ENCODE assay signal across 27 cellular contexts in the genomic region with DNA sequence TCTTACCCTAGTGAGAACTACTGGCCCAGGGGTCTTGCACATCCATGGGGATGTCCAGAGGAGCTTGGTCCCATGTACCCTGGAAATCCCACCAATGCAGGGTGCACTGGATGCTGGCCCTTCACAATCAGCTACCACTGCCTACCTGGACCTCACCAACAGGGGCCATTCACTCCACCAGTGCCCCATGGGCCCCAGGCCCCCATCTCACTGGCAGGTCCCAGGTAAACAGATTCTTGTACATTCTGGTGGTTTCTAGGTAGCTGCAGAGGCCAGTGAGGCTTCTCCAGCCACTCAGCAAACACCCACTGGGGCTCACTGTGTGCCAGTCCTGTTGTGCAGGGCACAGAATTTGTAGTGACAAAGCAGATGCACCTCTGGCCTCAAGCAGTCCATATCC. TPM values are rescaled to one million over a fixed set of nuclear protein-coding genes. Genes with fewer than 3 reads are reported as not detected.
"Had no signal": no experiment of that assay in that cellular context is flagged by ENCODE, and none has a peak within 500 bp of the region (broad histone marks: within the 10 kb centered on the region; RNA-seq: fewer than 3 reads in every experiment).

No MANE protein-coding gene starts in this region.

- H3K36me3 ChIP-seq: brain microvascular endothelial cell, colonic mucosa, esophagus muscularis mucosa, gastrocnemius medialis, WERI-Rb-1 had no signal

- DNase-seq: activated B cell treated with CpG ODN at 0.5 μM for 24 hours; activated CD4-positive, alpha-beta T cell treated with anti-CD3 and anti-CD28 coated beads for 48 hours; activated CD4-positive, alpha-beta T cell treated with anti-CD3 and anti-CD28 coated beads, Interleukin-2, amount 50 U/mL, for 1 hour; activated CD4-positive, alpha-beta T cell treated with anti-CD3 and anti-CD28 coated beads, Interleukin-2, amount 50 U/mL, for 48 hours; activated CD8-positive, alpha-beta memory T cell treated with anti-CD3 and anti-CD28 coated beads for 24 hours; activated CD8-positive, alpha-beta T cell treated with anti-CD3 and anti-CD28 coated beads for 36 hours; activated effector memory CD4-positive, alpha-beta T cell treated with Interleukin-2 at 50 U/mL for 16 hours; activated gamma-delta T cell treated with Interleukin-2 at 50 U/mL for 16 hours; activated naive CD4-positive, alpha-beta T cell treated with anti-CD3 and anti-CD28 coated beads, Interleukin-2, amount 50 U/mL, for 16 hours; activated naive CD4-positive, alpha-beta T cell treated with Interleukin-2 at 50 U/mL for 16 hours; activated T-cell treated with anti-CD3 and anti-CD28 coated beads, Interleukin-2, amount 50 U/mL, for 4 hours; amniotic stem cell; brain microvascular endothelial cell; colonic mucosa; effector CD4-positive, alpha-beta T cell; effector memory CD8-positive, alpha-beta T cell; erythroblast; foreskin keratinocyte; gastrocnemius medialis; T-helper 1 cell; T-helper 17 cell; T1000; WERI-Rb-1 had no signal

- ATAC-seq: activated CD4-positive, CD25-positive, alpha-beta regulatory T cell treated with anti-CD3 and anti-CD28 coated beads, Interleukin-2, amount 50 U/mL, for 24 hours; activated CD8-positive, alpha-beta T cell treated with anti-CD3 and anti-CD28 coated beads for 36 hours; activated T-cell treated with anti-CD3 and anti-CD28 coated beads, Interleukin-2, amount 50 U/mL, for 4 hours; activated T-helper 17 cell treated with anti-CD3 and anti-CD28 coated beads, Interleukin-2, amount 50 U/mL, for 72 hours; effector memory CD8-positive, alpha-beta T cell; foreskin keratinocyte; gastrocnemius medialis; SK-N-SH treated with all-trans-retinoic acid at 6 μM for 48 hours; T-helper 17 cell had no signal

- H3K4me1 ChIP-seq: colonic mucosa, foreskin keratinocyte, gastrocnemius medialis had no signal

- H3K27ac ChIP-seq: brain microvascular endothelial cell, colonic mucosa, esophagus muscularis mucosa, foreskin keratinocyte, gastrocnemius medialis, WERI-Rb-1 had no signal

- H3K27me3 ChIP-seq: colonic mucosa, esophagus muscularis mucosa, foreskin keratinocyte, gastrocnemius medialis had no signal

- H3K4me3 ChIP-seq: colonic mucosa, esophagus muscularis mucosa, gastrocnemius medialis had no signal

- H3K9me3 ChIP-seq: colonic mucosa, esophagus muscularis mucosa, gastrocnemius medialis had no signal

RNA-seq across cellular contexts. Expression of gene RAB6B, which starts 24.9 kb away (rescaled TPM):
- total RNA-seq: activated B cell treated with CpG ODN at 0.5 μM for 24 hours had no signal
